Comparison of ENCODE assay signal across 7 cellular contexts in the genomic region with DNA sequence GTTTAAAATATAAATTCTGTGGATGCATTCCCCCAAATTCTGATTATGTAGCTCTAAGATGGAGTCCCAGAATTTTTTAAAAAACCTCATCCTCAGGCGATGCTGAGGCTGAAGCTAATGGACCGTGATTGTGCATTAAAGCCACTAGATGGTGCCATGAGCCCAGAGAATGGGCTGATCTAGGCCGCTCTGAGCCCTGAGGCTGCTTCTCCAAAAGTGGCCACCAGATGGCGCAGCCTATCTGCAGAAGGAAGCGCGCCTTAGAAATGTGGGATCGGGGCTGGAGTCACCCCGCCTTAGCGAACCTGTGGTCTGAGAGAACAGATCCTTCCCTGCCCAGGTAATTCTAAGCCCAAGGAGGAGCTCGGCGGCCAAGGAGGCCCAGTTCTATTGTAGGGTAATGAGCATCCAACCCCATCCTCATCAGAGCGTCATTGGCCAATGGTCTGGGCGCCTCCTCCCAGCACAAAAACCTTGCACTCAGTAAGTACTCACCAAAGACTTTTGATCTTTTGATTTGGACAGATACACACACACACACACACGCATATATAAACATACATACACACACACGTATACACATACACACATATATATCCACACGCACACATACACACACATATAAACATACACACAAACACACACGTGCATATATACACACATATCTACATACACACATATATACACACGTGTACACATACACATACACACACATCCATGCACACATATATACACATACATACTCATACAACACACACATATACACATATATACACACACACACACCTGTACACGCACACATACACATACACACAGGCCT. TPM values are rescaled to one million over a fixed set of nuclear protein-coding genes. Genes with fewer than 3 reads are reported as not detected.
DNase-seq lines count a peak whose midpoint lies in the region; ATAC-seq, FAIRE-seq and TF ChIP-seq lines count a peak whose summit lies in the region.

No MANE protein-coding gene starts in this region.

- peak; percentile 99 for TF ChIP-seq CTCF in retinal pigment epithelial cell (conservative IDR thresholded peaks at IDR 0.05; ENCODE audit: low read depth, low read length)

- intact Hi-C loops in left cardiac atrium (cut with DNase I): loop anchor here (1.0 to 10.0 kb wide), 5 partner anchors 77 to 380 kb away; no protein-coding TSS in a partner anchor

- no peaks in the 10 kb centered on the region for H3K36me3 Mint-ChIP-seq in activated naive CD8-positive, alpha-beta T cell treated with anti-CD3 and anti-CD28 coated beads, Interleukin-2, amount 50 U/mL, for 24 hours (ENCODE audit: low read depth)

- DNase-seq in GM12892 (ENCODE audit: insufficient read length): peak; percentile 48
- DNase-seq in NAMALWA (ENCODE audit: low spot score): peak; percentile 83
- peak; percentile 35 to 53 for DNase-seq in SW 1271 (lab: John Stamatoyannopoulos, UW)
- peak; percentile 85 for DNase-seq in activated naive CD8-positive, alpha-beta T cell treated with anti-CD3 and anti-CD28 coated beads, Interleukin-2, amount 50 U/mL, for 24 hours
- DNase-seq in left cardiac atrium: peak; percentile 89
- peak; percentile 32 for DNase-seq in retinal pigment epithelial cell (ENCODE audit: low read depth)

- H3K9me3 Mint-ChIP-seq in activated naive CD8-positive, alpha-beta T cell treated with anti-CD3 and anti-CD28 coated beads, Interleukin-2, amount 50 U/mL, for 24 hours: no peaks in the 10 kb centered on the region

- H3K4me3 Mint-ChIP-seq in activated naive CD8-positive, alpha-beta T cell treated with anti-CD3 and anti-CD28 coated beads, Interleukin-2, amount 50 U/mL, for 24 hours: no peak overlapping the region

- FAIRE-seq in GM12892 (lab: Jason Lieb, UNC): peak; percentile 95

- H3K4me3 ChIP-seq in retinal pigment epithelial cell (ENCODE audit: low read length): no peak overlapping the region

- ATAC-seq in HG02588 (IDR thresholded peaks at IDR 0.05; ENCODE audit: unreplicated experiment) (peak; percentile 96), left cardiac atrium (peak; percentile 93 to 94)
- peak; percentile 88 for ATAC-seq in activated naive CD8-positive, alpha-beta T cell treated with anti-CD3 and anti-CD28 coated beads, Interleukin-2, amount 50 U/mL, for 24 hours

- no peaks in the 10 kb centered on the region for H3K4me1 Mint-ChIP-seq in activated naive CD8-positive, alpha-beta T cell treated with anti-CD3 and anti-CD28 coated beads, Interleukin-2, amount 50 U/mL, for 24 hours

- H3K27me3 Mint-ChIP-seq in activated naive CD8-positive, alpha-beta T cell treated with anti-CD3 and anti-CD28 coated beads, Interleukin-2, amount 50 U/mL, for 24 hours: peaks cover 8% of the 10 kb centered on the region

- H3K27ac Mint-ChIP-seq in activated naive CD8-positive, alpha-beta T cell treated with anti-CD3 and anti-CD28 coated beads, Interleukin-2, amount 50 U/mL, for 24 hours: no peak overlapping the region

- TF ChIP-seq POLR2A in GM12892 (IDR thresholded peaks at IDR 0.05; ENCODE audit: low read depth, low read length): no peak

RNA-seq across cellular contexts. Expression of gene MMP2, which starts 13.7 kb away (rescaled TPM):
- polyA plus RNA-seq in GM12892 (2012; ENCODE audit: missing spikeins): not detected
- total RNA-seq in left cardiac atrium: 100 to 1,000 TPM; 153 to 204 TPM

RNA-seq across cellular contexts. Expression of gene LPCAT2, which starts 43.6 kb away (rescaled TPM):
- polyA plus RNA-seq in GM12892 (2012; ENCODE audit: missing spikeins): not detected
- total RNA-seq in left cardiac atrium: 10 to 100 TPM; 10.8 to 12.2 TPM

Comparison
In these comparisons a context has a peak if more than half of its experiments do, and no peak if none do; other contexts are left out.
1. DNase-seq: peak in every context shown above with its lines; median percentile 89 in left cardiac atrium; 85 in activated naive CD8-positive, alpha-beta T cell treated with anti-CD3 and anti-CD28 coated beads, Interleukin-2, amount 50 U/mL, for 24 hours; 83 in NAMALWA; 48 in GM12892; 44 in SW 1271; 32 in retinal pigment epithelial cell.